In genomic region chr11:73307323-73308002, GRCh38 we compare ENCODE assay signal across 8 cellular contexts. TPM values are rescaled to one million over a fixed set of nuclear protein-coding genes. Genes with fewer than 3 reads are reported as not detected.
DNase-seq lines count a peak whose midpoint lies in the region; ATAC-seq and TF ChIP-seq lines count a peak whose summit lies in the region.

No MANE protein-coding gene starts in this region.

- H3K27ac Mint-ChIP-seq in Caco-2 (ENCODE audit: unreplicated experiment) (peak overlapping the region; percentile 87), IgD-negative memory B cell (peak overlapping the region; percentile 6 to 75 (median 54))
- H3K27ac Mint-ChIP-seq in activated T-cell treated with anti-CD3 and anti-CD28 coated beads, Interleukin-2, amount 50 U/mL, for 24 hours: no peak overlapping the region

- peak; percentile 55 for ATAC-seq in GM21447 (IDR thresholded peaks at IDR 0.05; ENCODE audit: unreplicated experiment)
- peak; percentile 84 for ATAC-seq in esophagus mucosa

- peak; percentile 100 for DNase-seq in Caco-2
- peak; percentile 37 for DNase-seq in OCI-M2 (lab: John Stamatoyannopoulos, UW; ENCODE audit: unreplicated experiment)
- DNase-seq in activated T-cell treated with anti-CD3 and anti-CD28 coated beads, Interleukin-2, amount 50 U/mL, for 24 hours: peak; percentile 94
- DNase-seq in stimulated activated CD8-positive, alpha-beta memory T cell treated with anti-CD3 and anti-CD28 coated beads, Interleukin-7, amount 100 ng/mL, for 24 hours (ENCODE audit: low read depth): peak; percentile 88

- peaks cover 31% of the 10 kb centered on the region for H3K4me1 ChIP-seq in Caco-2
- peaks cover 0 to 26% of the 10 kb centered on the region in 2 donors for H3K4me1 ChIP-seq in muscle layer of duodenum (ENCODE audit: control insufficient read depth in 1 of 2, insufficient read depth in 2 of 2, low read length in 2 of 2)

- H3K27me3 ChIP-seq in Caco-2 (replicated peaks; ENCODE audit: control insufficient read depth, insufficient read depth, low read length): no peaks in the 10 kb centered on the region
- H3K27me3 ChIP-seq in muscle layer of duodenum (ENCODE audit: low read depth, low read length): no peaks in the 10 kb centered on the region

- peaks cover 32% of the 10 kb centered on the region for H3K4me1 Mint-ChIP-seq in Caco-2 (ENCODE audit: low read depth, unreplicated experiment)
- H3K4me1 Mint-ChIP-seq in IgD-negative memory B cell: peaks cover 5 to 10% (median 7%) of the 10 kb centered on the region in 3 donors
- peaks cover 10% of the 10 kb centered on the region for H3K4me1 Mint-ChIP-seq in activated T-cell treated with anti-CD3 and anti-CD28 coated beads, Interleukin-2, amount 50 U/mL, for 24 hours (ENCODE audit: low read depth)

- H3K9me3 Mint-ChIP-seq in Caco-2 (ENCODE audit: unreplicated experiment): no peaks in the 10 kb centered on the region
- no peaks in the 10 kb centered on the region for H3K9me3 Mint-ChIP-seq in IgD-negative memory B cell
- no peaks in the 10 kb centered on the region for H3K9me3 Mint-ChIP-seq in activated T-cell treated with anti-CD3 and anti-CD28 coated beads, Interleukin-2, amount 50 U/mL, for 24 hours

- POLR2A ChIA-PET in Caco-2 (lab: Charles Lee): interaction anchor here (0.5 to 1.8 kb wide), 29 partner anchors 11 to 1275 kb away, joined by 3 to 36 read pairs (median 5); partner anchors contain the start of genes FAM168A and P2RY6

- intact Hi-C loops in Caco-2 (cut with micrococcal nuclease; ENCODE audit: unreplicated experiment): loop anchor here (1.0 kb wide), 6 partner anchors 24 to 86 kb away; partner anchors contain the start of gene RELT

- H3K36me3 Mint-ChIP-seq in Caco-2 (ENCODE audit: insufficient read depth, unreplicated experiment) (peaks cover 54% of the 10 kb centered on the region), IgD-negative memory B cell (no peaks in the 10 kb centered on the region)
- no peaks in the 10 kb centered on the region for H3K36me3 Mint-ChIP-seq in activated T-cell treated with anti-CD3 and anti-CD28 coated beads, Interleukin-2, amount 50 U/mL, for 24 hours (ENCODE audit: low read depth)

- CTCF ChIA-PET in Caco-2 (lab: Charles Lee): interaction anchor here (0.6 to 6.0 kb wide), 49 partner anchors 10 to 1849 kb away, joined by 3 to 285 read pairs (median 6); partner anchors contain the start of genes FAM168A, FCHSD2 and P2RY6

- peak overlapping the region; percentile 76 for H3K4me3 Mint-ChIP-seq in Caco-2 (ENCODE audit: unreplicated experiment)
- H3K4me3 Mint-ChIP-seq in IgD-negative memory B cell: peak overlapping the region; percentile 78 to 96 (median 90)
- H3K4me3 Mint-ChIP-seq in activated T-cell treated with anti-CD3 and anti-CD28 coated beads, Interleukin-2, amount 50 U/mL, for 24 hours: peak overlapping the region; percentile 81

- TF ChIP-seq CTCF in Caco-2 (IDR thresholded peaks at IDR 0.05; ENCODE audit: insufficient read depth in 1 of 2, low read depth in 1 of 2, low read length in 1 of 2, severe bottlenecking in 1 of 2, unreplicated experiment in 1 of 2): peak; percentile 96 to 98

- H3K36me3 ChIP-seq in Caco-2 (ENCODE audit: control insufficient read depth, insufficient read depth, low read length) (no peaks in the 10 kb centered on the region; the same call in 1 of the 2 replicates), muscle layer of duodenum (ENCODE audit: control insufficient read depth in 1 of 2, insufficient read depth in 2 of 2, low read length in 2 of 2) (peaks cover 0 to 4% of the 10 kb centered on the region in 2 donors)

- H3K4me3 ChIP-seq in Caco-2 (ENCODE audit: low read depth, low read length) (peak overlapping the region; percentile 94), muscle layer of duodenum (ENCODE audit: low read depth in 1 of 2, low read length in 2 of 2) (peak overlapping the region; percentile 55 to 84)

- H3K27ac ChIP-seq in muscle layer of duodenum (ENCODE audit: low read length): peak overlapping the region; percentile 65

- no TSS peak for BruUV-seq in Caco-2 (replicated peaks; lab: Mats Ljungman, UMichigan)

- H3K27me3 Mint-ChIP-seq in Caco-2 (ENCODE audit: insufficient read depth, unreplicated experiment): no peaks in the 10 kb centered on the region
- peaks cover 12% of the 10 kb centered on the region for H3K27me3 Mint-ChIP-seq in IgD-negative memory B cell
- peaks cover 28% of the 10 kb centered on the region for H3K27me3 Mint-ChIP-seq in activated T-cell treated with anti-CD3 and anti-CD28 coated beads, Interleukin-2, amount 50 U/mL, for 24 hours

- H3K9me3 ChIP-seq in Caco-2 (no peaks in the 10 kb centered on the region), muscle layer of duodenum (ENCODE audit: control insufficient read depth in 1 of 2, low read length in 2 of 2) (no peaks in the 10 kb centered on the region)

RNA-seq across cellular contexts. Expression of gene ARHGEF17, which starts 0.6 kb away (rescaled TPM):
- total RNA-seq in Caco-2 (2022): 77.9 and 78.1 TPM in 2 replicates
- polyA plus RNA-seq in IgD-negative memory B cell: not detected
- 5.4 TPM for total RNA-seq in esophagus mucosa

RNA-seq across cellular contexts. Expression of gene P2RY6, which starts 35.3 kb away (rescaled TPM):
- total RNA-seq in Caco-2 (2022) (48.4 and 55.7 TPM in 2 replicates), esophagus mucosa (1.0 TPM)
- polyA plus RNA-seq in IgD-negative memory B cell: not detected

Comparison
In these comparisons a context has a peak if more than half of its experiments do, and no peak if none do; other contexts are left out.
1. Peak in every context shown above with its lines: DNase-seq, ATAC-seq, H3K4me3 ChIP-seq and H3K27ac ChIP-seq.
2. DNase-seq: peak in every context shown above with its lines; median percentile 100 in Caco-2; 94 in activated T-cell treated with anti-CD3 and anti-CD28 coated beads, Interleukin-2, amount 50 U/mL, for 24 hours; 88 in stimulated activated CD8-positive, alpha-beta memory T cell treated with anti-CD3 and anti-CD28 coated beads, Interleukin-7, amount 100 ng/mL, for 24 hours; 37 in OCI-M2.
3. RNA of gene ARHGEF17, which starts 0.6 kb away (total RNA-seq): 77.9 to 78.1 TPM in Caco-2; 5.4 TPM in esophagus mucosa (single experiment); every median in the first group is over 10 times any median in the second.
4. RNA of gene P2RY6, which starts 35.3 kb away (total RNA-seq): 48.4 to 55.7 TPM in Caco-2; 1.0 TPM in esophagus mucosa (single experiment); every median in the first group is over 10 times any median in the second.